Comparison of ENCODE assay signal across 2 cellular contexts in genomic region chr9:96232539-96233241, GRCh38.
TF ChIP-seq lines count a peak whose summit lies in the region.

No MANE protein-coding gene starts in this region.

TF ChIP-seq in GM23338, 12 proteins besides CTCF, POLR2A, EP300 and RAD21 (continued from another document):
- TF ChIP-seq EZH2 (IDR thresholded peaks at IDR 0.05; ENCODE audit: low read depth, unreplicated experiment) = no peak
- TF ChIP-seq, protein P1, sequence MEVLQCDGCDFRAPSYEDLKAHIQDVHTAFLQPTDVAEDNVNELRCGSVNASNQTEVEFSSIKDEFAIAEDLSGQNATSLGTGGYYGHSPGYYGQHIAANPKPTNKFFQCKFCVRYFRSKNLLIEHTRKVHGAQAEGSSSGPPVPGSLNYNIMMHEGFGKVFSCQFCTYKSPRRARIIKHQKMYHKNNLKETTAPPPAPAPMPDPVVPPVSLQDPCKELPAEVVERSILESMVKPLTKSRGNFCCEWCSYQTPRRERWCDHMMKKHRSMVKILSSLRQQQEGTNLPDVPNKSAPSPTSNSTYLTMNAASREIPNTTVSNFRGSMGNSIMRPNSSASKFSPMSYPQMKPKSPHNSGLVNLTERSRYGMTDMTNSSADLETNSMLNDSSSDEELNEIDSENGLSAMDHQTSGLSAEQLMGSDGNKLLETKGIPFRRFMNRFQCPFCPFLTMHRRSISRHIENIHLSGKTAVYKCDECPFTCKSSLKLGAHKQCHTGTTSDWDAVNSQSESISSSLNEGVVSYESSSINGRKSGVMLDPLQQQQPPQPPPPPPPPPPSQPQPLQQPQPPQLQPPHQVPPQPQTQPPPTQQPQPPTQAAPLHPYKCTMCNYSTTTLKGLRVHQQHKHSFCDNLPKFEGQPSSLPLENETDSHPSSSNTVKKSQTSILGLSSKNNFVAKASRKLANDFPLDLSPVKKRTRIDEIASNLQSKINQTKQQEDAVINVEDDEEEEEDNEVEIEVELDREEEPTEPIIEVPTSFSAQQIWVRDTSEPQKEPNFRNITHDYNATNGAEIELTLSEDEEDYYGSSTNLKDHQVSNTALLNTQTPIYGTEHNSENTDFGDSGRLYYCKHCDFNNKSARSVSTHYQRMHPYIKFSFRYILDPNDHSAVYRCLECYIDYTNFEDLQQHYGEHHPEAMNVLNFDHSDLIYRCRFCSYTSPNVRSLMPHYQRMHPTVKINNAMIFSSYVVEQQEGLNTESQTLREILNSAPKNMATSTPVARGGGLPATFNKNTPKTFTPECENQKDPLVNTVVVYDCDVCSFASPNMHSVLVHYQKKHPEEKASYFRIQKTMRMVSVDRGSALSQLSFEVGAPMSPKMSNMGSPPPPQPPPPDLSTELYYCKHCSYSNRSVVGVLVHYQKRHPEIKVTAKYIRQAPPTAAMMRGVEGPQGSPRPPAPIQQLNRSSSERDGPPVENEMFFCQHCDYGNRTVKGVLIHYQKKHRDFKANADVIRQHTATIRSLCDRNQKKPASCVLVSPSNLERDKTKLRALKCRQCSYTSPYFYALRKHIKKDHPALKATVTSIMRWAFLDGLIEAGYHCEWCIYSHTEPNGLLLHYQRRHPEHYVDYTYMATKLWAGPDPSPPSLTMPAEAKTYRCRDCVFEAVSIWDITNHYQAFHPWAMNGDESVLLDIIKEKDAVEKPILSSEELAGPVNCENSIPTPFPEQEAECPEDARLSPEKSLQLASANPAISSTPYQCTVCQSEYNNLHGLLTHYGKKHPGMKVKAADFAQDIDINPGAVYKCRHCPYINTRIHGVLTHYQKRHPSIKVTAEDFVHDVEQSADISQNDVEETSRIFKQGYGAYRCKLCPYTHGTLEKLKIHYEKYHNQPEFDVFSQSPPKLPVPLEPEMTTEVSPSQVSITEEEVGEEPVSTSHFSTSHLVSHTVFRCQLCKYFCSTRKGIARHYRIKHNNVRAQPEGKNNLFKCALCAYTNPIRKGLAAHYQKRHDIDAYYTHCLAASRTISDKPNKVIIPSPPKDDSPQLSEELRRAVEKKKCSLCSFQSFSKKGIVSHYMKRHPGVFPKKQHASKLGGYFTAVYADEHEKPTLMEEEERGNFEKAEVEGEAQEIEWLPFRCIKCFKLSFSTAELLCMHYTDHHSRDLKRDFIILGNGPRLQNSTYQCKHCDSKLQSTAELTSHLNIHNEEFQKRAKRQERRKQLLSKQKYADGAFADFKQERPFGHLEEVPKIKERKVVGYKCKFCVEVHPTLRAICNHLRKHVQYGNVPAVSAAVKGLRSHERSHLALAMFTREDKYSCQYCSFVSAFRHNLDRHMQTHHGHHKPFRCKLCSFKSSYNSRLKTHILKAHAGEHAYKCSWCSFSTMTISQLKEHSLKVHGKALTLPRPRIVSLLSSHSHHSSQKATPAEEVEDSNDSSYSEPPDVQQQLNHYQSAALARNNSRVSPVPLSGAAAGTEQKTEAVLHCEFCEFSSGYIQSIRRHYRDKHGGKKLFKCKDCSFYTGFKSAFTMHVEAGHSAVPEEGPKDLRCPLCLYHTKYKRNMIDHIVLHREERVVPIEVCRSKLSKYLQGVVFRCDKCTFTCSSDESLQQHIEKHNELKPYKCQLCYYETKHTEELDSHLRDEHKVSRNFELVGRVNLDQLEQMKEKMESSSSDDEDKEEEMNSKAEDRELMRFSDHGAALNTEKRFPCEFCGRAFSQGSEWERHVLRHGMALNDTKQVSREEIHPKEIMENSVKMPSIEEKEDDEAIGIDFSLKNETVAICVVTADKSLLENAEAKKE (CRISPR knock-in tag; IDR thresholded peaks at IDR 0.05) = no peak; the same call in 1 of the 2 replicates
- TF ChIP-seq, protein P2, sequence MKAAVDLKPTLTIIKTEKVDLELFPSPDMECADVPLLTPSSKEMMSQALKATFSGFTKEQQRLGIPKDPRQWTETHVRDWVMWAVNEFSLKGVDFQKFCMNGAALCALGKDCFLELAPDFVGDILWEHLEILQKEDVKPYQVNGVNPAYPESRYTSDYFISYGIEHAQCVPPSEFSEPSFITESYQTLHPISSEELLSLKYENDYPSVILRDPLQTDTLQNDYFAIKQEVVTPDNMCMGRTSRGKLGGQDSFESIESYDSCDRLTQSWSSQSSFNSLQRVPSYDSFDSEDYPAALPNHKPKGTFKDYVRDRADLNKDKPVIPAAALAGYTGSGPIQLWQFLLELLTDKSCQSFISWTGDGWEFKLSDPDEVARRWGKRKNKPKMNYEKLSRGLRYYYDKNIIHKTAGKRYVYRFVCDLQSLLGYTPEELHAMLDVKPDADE (IDR thresholded peaks at IDR 0.05) = no peak
- TF ChIP-seq NANOG (IDR thresholded peaks at IDR 0.05; ENCODE audit: borderline replicate concordance) = no peak
- no peak for TF ChIP-seq EZH2phosphoT487 (IDR thresholded peaks at IDR 0.05; ENCODE audit: unreplicated experiment)

TF ChIP-seq in K562, 482 proteins besides CTCF, POLR2A, EP300 and RAD21 (continued from another document):
- TF ChIP-seq POLR2H (tag; IDR thresholded peaks at IDR 0.05; ENCODE audit: low read depth) = no peak
- TF ChIP-seq JUND (IDR thresholded peaks at IDR 0.05; ENCODE audit: borderline replicate concordance, low read depth, low read length) = 0 out of 2 replicates have a peak, but pooled peaks have one; percentile 5
- no peak for TF ChIP-seq JUND (tag; IDR thresholded peaks at IDR 0.05; ENCODE audit: borderline replicate concordance, low read depth, low read length)
- no peak for TF ChIP-seq NEUROD1 (IDR thresholded peaks at IDR 0.05; ENCODE audit: borderline replicate concordance, low read depth, low read length, partially characterized antibody)
- no peak for TF ChIP-seq NFE2 (IDR thresholded peaks at IDR 0.05; ENCODE audit: low read depth)
- TF ChIP-seq STAG1 (CRISPR knock-in tag; IDR thresholded peaks at IDR 0.05; ENCODE audit: borderline replicate concordance) = peak; percentile 32; the same call in 1 of the 2 replicates
- no peak for TF ChIP-seq PPARD (CRISPR knock-in tag; IDR thresholded peaks at IDR 0.05)
- TF ChIP-seq, protein P3, sequence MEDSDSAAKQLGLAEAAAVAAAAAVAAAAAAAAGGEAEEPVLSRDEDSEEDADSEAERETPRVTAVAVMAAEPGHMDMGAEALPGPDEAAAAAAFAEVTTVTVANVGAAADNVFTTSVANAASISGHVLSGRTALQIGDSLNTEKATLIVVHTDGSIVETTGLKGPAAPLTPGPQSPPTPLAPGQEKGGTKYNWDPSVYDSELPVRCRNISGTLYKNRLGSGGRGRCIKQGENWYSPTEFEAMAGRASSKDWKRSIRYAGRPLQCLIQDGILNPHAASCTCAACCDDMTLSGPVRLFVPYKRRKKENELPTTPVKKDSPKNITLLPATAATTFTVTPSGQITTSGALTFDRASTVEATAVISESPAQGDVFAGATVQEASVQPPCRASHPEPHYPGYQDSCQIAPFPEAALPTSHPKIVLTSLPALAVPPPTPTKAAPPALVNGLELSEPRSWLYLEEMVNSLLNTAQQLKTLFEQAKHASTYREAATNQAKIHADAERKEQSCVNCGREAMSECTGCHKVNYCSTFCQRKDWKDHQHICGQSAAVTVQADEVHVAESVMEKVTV (CRISPR knock-in tag; IDR thresholded peaks at IDR 0.05) = no peak
- no peak for TF ChIP-seq PRDM10 (IDR thresholded peaks at IDR 0.05; ENCODE audit: partially characterized antibody)
- no peak for TF ChIP-seq NELFE (IDR thresholded peaks at IDR 0.05; ENCODE audit: insufficient read depth, insufficient read length)
- no peak for TF ChIP-seq HLTF (IDR thresholded peaks at IDR 0.05)
- no peak for TF ChIP-seq RBM15 (IDR thresholded peaks at IDR 0.05; ENCODE audit: insufficient read depth, low read length)
